ENCODE assay signal across 27 cellular contexts in genomic region chr5:40172721-40173120, GRCh38.
DNase-seq lines count a peak whose midpoint lies in the region; ATAC-seq, FAIRE-seq and TF ChIP-seq lines count a peak whose summit lies in the region.
"Had no signal": no experiment of that assay in that cellular context is flagged by ENCODE, and none has a peak within 500 bp of the region (broad histone marks: within the 10 kb centered on the region; RNA-seq: fewer than 3 reads in every experiment).

No MANE protein-coding gene starts in this region.

- no peaks in the 10 kb centered on the region for H3K27me3 ChIP-seq in sigmoid colon
- H3K27me3 ChIP-seq: ovary, upper lobe of left lung had no signal

- H3K9me3 ChIP-seq in sigmoid colon: peaks cover 0 to 11% (median 2%) of the 10 kb centered on the region in 4 donors
- H3K9me3 ChIP-seq: ovary, SK-N-SH had no signal

- H3K9me3 Mint-ChIP-seq in activated T-cell treated with anti-CD3 and anti-CD28 coated beads, Interleukin-2, amount 50 U/mL, for 72 hours: peaks cover 24 to 30% of the 10 kb centered on the region in 2 donors
- H3K9me3 Mint-ChIP-seq in activated T-cell treated with anti-CD3 and anti-CD28 coated beads, Interleukin-2, amount 50 U/mL, for 24 hours: peaks cover 27% of the 10 kb centered on the region

- TF ChIP-seq POLR2A in sigmoid colon (IDR thresholded peaks at IDR 0.05): no peak

- no peak overlapping the region for H3K27ac ChIP-seq in sigmoid colon
- H3K27ac ChIP-seq: dorsolateral prefrontal cortex, ovary, upper lobe of left lung had no signal

- no peak for TF ChIP-seq EP300 in sigmoid colon (IDR thresholded peaks at IDR 0.05)

- intact Hi-C loops in sigmoid colon (cut with DNase I): no loop called here

- ATAC-seq in activated T-cell treated with anti-CD3 and anti-CD28 coated beads, Interleukin-2, amount 50 U/mL, for 72 hours (replicated peaks in 1 of 2): peak in 1 of 2 donors; percentile 35
- ATAC-seq in HG02938 (IDR thresholded peaks at IDR 0.05; ENCODE audit: unreplicated experiment): no peak
- ATAC-seq: activated CD4-positive, CD25-positive, alpha-beta regulatory T cell treated with anti-CD3 and anti-CD28 coated beads, Interleukin-2, amount 50 U/mL, for 24 hours; HepG2; left cardiac atrium; Right ventricle myocardium inferior; stimulated activated memory B cell treated with anti-CD40 and anti-IgM and Interleukin-4, amounts not matched to agents 10 μg/mL and 1 μg/mL and 100 μg/mL, for 72 hours; T-helper 17 cell had no signal

- H3K4me1 ChIP-seq in sigmoid colon: no peaks in the 10 kb centered on the region
- H3K4me1 ChIP-seq: upper lobe of left lung had no signal

- no peaks in the 10 kb centered on the region for H3K27me3 Mint-ChIP-seq in activated T-cell treated with anti-CD3 and anti-CD28 coated beads, Interleukin-2, amount 50 U/mL, for 72 hours (ENCODE audit: low read depth)
- H3K27me3 Mint-ChIP-seq in activated T-cell treated with anti-CD3 and anti-CD28 coated beads, Interleukin-2, amount 50 U/mL, for 24 hours: no peaks in the 10 kb centered on the region
- H3K27me3 Mint-ChIP-seq: activated CD4-positive, alpha-beta memory T cell treated with anti-CD3 and anti-CD28 coated beads for 36 hours; CD4-positive, CD25-positive, alpha-beta regulatory T cell; central memory CD8-positive, alpha-beta T cell; memory B cell; stimulated activated memory B cell treated with anti-CD40 and anti-IgM and Interleukin-4, amounts not matched to agents 10 μg/mL and 1 μg/mL and 100 μg/mL, for 72 hours; T-helper 17 cell had no signal

- TF ChIP-seq CTCF in epithelial cell of esophagus (IDR thresholded peaks at IDR 0.05; ENCODE audit: insufficient read depth, low read depth, low read length, missing control alignments): no peak
- no peak for TF ChIP-seq CTCF in sigmoid colon (IDR thresholded peaks at IDR 0.05)

- H3K27ac Mint-ChIP-seq in activated T-cell treated with anti-CD3 and anti-CD28 coated beads, Interleukin-2, amount 50 U/mL, for 72 hours: peak overlapping the region; percentile 71
- H3K27ac Mint-ChIP-seq in activated T-cell treated with anti-CD3 and anti-CD28 coated beads, Interleukin-2, amount 50 U/mL, for 24 hours: no peak overlapping the region
- H3K27ac Mint-ChIP-seq: activated CD4-positive, alpha-beta memory T cell treated with anti-CD3 and anti-CD28 coated beads for 36 hours; activated naive CD4-positive, alpha-beta T cell treated with anti-CD3 and anti-CD28 coated beads for 36 hours; CD4-positive, CD25-positive, alpha-beta regulatory T cell; memory B cell; stimulated activated memory B cell treated with anti-CD40 and anti-IgM and Interleukin-4, amounts not matched to agents 10 μg/mL and 1 μg/mL and 100 μg/mL, for 72 hours; T-helper 17 cell had no signal

- no peak for FAIRE-seq in RCC 7860 (lab: Jason Lieb, UNC)
- FAIRE-seq: HepG2 had no signal

- H3K4me3 Mint-ChIP-seq in activated T-cell treated with anti-CD3 and anti-CD28 coated beads, Interleukin-2, amount 50 U/mL, for 72 hours: no peak overlapping the region
- no peak overlapping the region for H3K4me3 Mint-ChIP-seq in activated T-cell treated with anti-CD3 and anti-CD28 coated beads, Interleukin-2, amount 50 U/mL, for 24 hours
- H3K4me3 Mint-ChIP-seq: activated CD4-positive, alpha-beta memory T cell treated with anti-CD3 and anti-CD28 coated beads for 36 hours; activated naive CD4-positive, alpha-beta T cell treated with anti-CD3 and anti-CD28 coated beads for 36 hours; CD4-positive, CD25-positive, alpha-beta regulatory T cell; central memory CD8-positive, alpha-beta T cell; memory B cell; stimulated activated memory B cell treated with anti-CD40 and anti-IgM and Interleukin-4, amounts not matched to agents 10 μg/mL and 1 μg/mL and 100 μg/mL, for 72 hours; T-helper 17 cell had no signal

- no peaks in the 10 kb centered on the region for H3K36me3 ChIP-seq in sigmoid colon
- H3K36me3 ChIP-seq: ovary, upper lobe of left lung had no signal

- no peak overlapping the region for H3K4me3 ChIP-seq in epithelial cell of esophagus (ENCODE audit: low read length)
- H3K4me3 ChIP-seq in sigmoid colon: no peak overlapping the region
- H3K4me3 ChIP-seq: dorsolateral prefrontal cortex, ovary, upper lobe of left lung had no signal

- H3K36me3 Mint-ChIP-seq in activated T-cell treated with anti-CD3 and anti-CD28 coated beads, Interleukin-2, amount 50 U/mL, for 72 hours (ENCODE audit: insufficient read depth in 2 of 2): peaks cover 22 to 29% of the 10 kb centered on the region in 2 donors
- H3K36me3 Mint-ChIP-seq in activated T-cell treated with anti-CD3 and anti-CD28 coated beads, Interleukin-2, amount 50 U/mL, for 24 hours (ENCODE audit: low read depth): no peaks in the 10 kb centered on the region
- H3K36me3 Mint-ChIP-seq: CD4-positive, CD25-positive, alpha-beta regulatory T cell had no signal

- peaks cover 14% of the 10 kb centered on the region for H3K4me1 Mint-ChIP-seq in activated T-cell treated with anti-CD3 and anti-CD28 coated beads, Interleukin-2, amount 50 U/mL, for 72 hours (ENCODE audit: low read depth)
- H3K4me1 Mint-ChIP-seq in activated T-cell treated with anti-CD3 and anti-CD28 coated beads, Interleukin-2, amount 50 U/mL, for 24 hours (ENCODE audit: low read depth): peaks cover 13% of the 10 kb centered on the region
- H3K4me1 Mint-ChIP-seq: CD4-positive, CD25-positive, alpha-beta regulatory T cell; central memory CD8-positive, alpha-beta T cell; memory B cell; stimulated activated memory B cell treated with anti-CD40 and anti-IgM and Interleukin-4, amounts not matched to agents 10 μg/mL and 1 μg/mL and 100 μg/mL, for 72 hours; T-helper 17 cell had no signal

- no peak for DNase-seq in activated T-cell treated with anti-CD3 and anti-CD28 coated beads, Interleukin-2, amount 50 U/mL, for 72 hours
- DNase-seq in activated T-cell treated with anti-CD3 and anti-CD28 coated beads, Interleukin-2, amount 50 U/mL, for 24 hours: no peak
- DNase-seq in RCC 7860 (ENCODE audit: low spot score) (peak; percentile 28), epithelial cell of esophagus (ENCODE audit: low read depth) (peak; percentile 65), AG08395 (ENCODE audit: low spot score) (no peak), NCI-H146 treated with DMSO at 0.1 percent for 48 hours (lab: John Stamatoyannopoulos, UW; ENCODE audit: unreplicated experiment) (no peak), sigmoid colon (no peak)
- DNase-seq: activated CD4-positive, alpha-beta memory T cell treated with anti-CD3 and anti-CD28 coated beads for 36 hours; activated naive CD4-positive, alpha-beta T cell treated with anti-CD3 and anti-CD28 coated beads for 36 hours; AML-193; CD4-positive, CD25-positive, alpha-beta regulatory T cell; dorsolateral prefrontal cortex; hippocampal formation; left cardiac atrium; NCI-H1694; NCI-H82; ovary; SK-N-SH; T-helper 17 cell; upper lobe of left lung had no signal

Comparison
In these comparisons a context has a peak if more than half of its experiments do, and no peak if none do; other contexts are left out.
1. DNase-seq: peak in RCC 7860 (single experiment) and epithelial cell of esophagus (single experiment); none in activated T-cell treated with anti-CD3 and anti-CD28 coated beads, Interleukin-2, amount 50 U/mL, for 72 hours (0 of 2), activated T-cell treated with anti-CD3 and anti-CD28 coated beads, Interleukin-2, amount 50 U/mL, for 24 hours (single experiment), AG08395 (single experiment), NCI-H146 treated with DMSO at 0.1 percent for 48 hours (single experiment) and sigmoid colon (single experiment).